9 cellular contexts compared by ENCODE assay signal in genomic region chr1:224211262-224211962, GRCh38. TPM values are rescaled to one million over a fixed set of nuclear protein-coding genes. Genes with fewer than 3 reads are reported as not detected.
DNase-seq lines count a peak whose midpoint lies in the region; ATAC-seq and TF ChIP-seq lines count a peak whose summit lies in the region.
"Had no signal": no experiment of that assay in that cellular context is flagged by ENCODE, and none has a peak within 500 bp of the region (broad histone marks: within the 10 kb centered on the region; RNA-seq: fewer than 3 reads in every experiment).

No MANE protein-coding gene starts in this region.

- ATAC-seq in HG02973 (IDR thresholded peaks at IDR 0.05; ENCODE audit: unreplicated experiment): no peak

- peak overlapping the region in 2 of 3 donors; percentile 27 to 34 for H3K9ac ChIP-seq in skeletal muscle tissue (ENCODE audit: low read depth in 1 of 3, low read length in 3 of 3)
- no peak overlapping the region for H3K9ac ChIP-seq in endodermal cell (ENCODE audit: extremely low read depth, low read length, poor library complexity, severe bottlenecking)

- H3K36me3 Mint-ChIP-seq in endodermal cell (ENCODE audit: low read depth): no peaks in the 10 kb centered on the region
- H3K36me3 Mint-ChIP-seq: naive B cell had no signal

- H3K27ac Mint-ChIP-seq in endodermal cell: no peak overlapping the region

- WGBS in endodermal cell (ENCODE audit: insufficient coverage in 1 of 2, insufficient read length in 1 of 2), 2 experiments: 94 to 100% methylated on average over 3 to 4 of the region's 4 CpGs

- no peaks in the 10 kb centered on the region for H3K9me3 Mint-ChIP-seq in endodermal cell
- H3K9me3 Mint-ChIP-seq: naive B cell had no signal

- H3K27ac ChIP-seq in skeletal muscle tissue (ENCODE audit: low read depth, low read length) (no peak overlapping the region), endodermal cell (ENCODE audit: low read depth, low read length) (no peak overlapping the region)

- H3K27me3 Mint-ChIP-seq in endodermal cell (ENCODE audit: insufficient read depth): no peaks in the 10 kb centered on the region
- H3K27me3 Mint-ChIP-seq: naive B cell had no signal

- no peak overlapping the region for H3K4me3 Mint-ChIP-seq in endodermal cell
- H3K4me3 Mint-ChIP-seq: naive B cell had no signal

- peak; percentile 75 for DNase-seq in NCI-H2196 (lab: John Stamatoyannopoulos, UW; ENCODE audit: unreplicated experiment)
- no peak for DNase-seq in NCI-H2196 treated with DMSO at 0.1 percent for 48 hours (lab: John Stamatoyannopoulos, UW; ENCODE audit: unreplicated experiment)
- DNase-seq in NCI-H524 (lab: John Stamatoyannopoulos, UW): peak; percentile 12 to 77
- peak; percentile 88 for DNase-seq in dermis blood vessel endothelial cell
- no peak for DNase-seq in endodermal cell
- no peak for DNase-seq in HuH-7.5 (ENCODE audit: low spot score)
- DNase-seq: naive B cell had no signal

- no peak overlapping the region for H3K4me3 ChIP-seq in skeletal muscle tissue (ENCODE audit: low read length in 3 of 3)
- no peak overlapping the region for H3K4me3 ChIP-seq in endodermal cell (ENCODE audit: low read length)

- H3K36me3 ChIP-seq in skeletal muscle tissue (ENCODE audit: control insufficient read depth in 3 of 3, insufficient read depth in 3 of 3, low read length in 3 of 3): no peaks in the 10 kb centered on the region
- no peaks in the 10 kb centered on the region for H3K36me3 ChIP-seq in endodermal cell (ENCODE audit: control insufficient read depth, insufficient read depth, low read length)

- no peaks in the 10 kb centered on the region for H3K27me3 ChIP-seq in skeletal muscle tissue (ENCODE audit: control insufficient read depth in 3 of 3, insufficient read depth in 3 of 3, low read length in 3 of 3)
- no peaks in the 10 kb centered on the region for H3K27me3 ChIP-seq in endodermal cell (ENCODE audit: control insufficient read depth, insufficient read depth, low read length, poor library complexity, severe bottlenecking)

- H3K4me1 Mint-ChIP-seq in endodermal cell: peaks cover 33% of the 10 kb centered on the region

- peaks cover 6 to 24% (median 12%) of the 10 kb centered on the region in 3 donors for H3K4me1 ChIP-seq in skeletal muscle tissue (ENCODE audit: control insufficient read depth in 3 of 3, insufficient read depth in 3 of 3, low read length in 3 of 3)
- H3K4me1 ChIP-seq in endodermal cell (ENCODE audit: control insufficient read depth, insufficient read depth, low read length): peaks cover 12% of the 10 kb centered on the region

- TF ChIP-seq CTCF in endodermal cell (conservative IDR thresholded peaks at IDR 0.05): no peak

- no peaks in the 10 kb centered on the region for H3K9me3 ChIP-seq in skeletal muscle tissue (ENCODE audit: control insufficient read depth in 3 of 3, low read length in 3 of 3)
- H3K9me3 ChIP-seq in endodermal cell (ENCODE audit: control insufficient read depth, low read length): no peaks in the 10 kb centered on the region

RNA-seq across cellular contexts. Expression of gene DEGS1, which starts 28.4 kb away (rescaled TPM):
- total RNA-seq in dermis blood vessel endothelial cell (115 and 126 TPM in 2 replicates), skeletal muscle tissue (43.3 TPM), endodermal cell (10 to 100 TPM; 25.0 to 28.9 TPM)
- 47.9 TPM for polyA plus RNA-seq in endodermal cell (2013, experiment 1 of 2)
- polyA plus RNA-seq in endodermal cell (2013, experiment 2 of 2): 44.7 TPM

Comparison
In these comparisons a context has a peak if more than half of its experiments do, and no peak if none do; other contexts are left out.
1. DNase-seq: peak in NCI-H2196 (single experiment), NCI-H524 (2 of 2) and dermis blood vessel endothelial cell (single experiment); none in NCI-H2196 treated with DMSO at 0.1 percent for 48 hours (single experiment), endodermal cell (single experiment) and HuH-7.5 (single experiment).